18 cellular contexts compared by ENCODE assay signal in the genomic region with DNA sequence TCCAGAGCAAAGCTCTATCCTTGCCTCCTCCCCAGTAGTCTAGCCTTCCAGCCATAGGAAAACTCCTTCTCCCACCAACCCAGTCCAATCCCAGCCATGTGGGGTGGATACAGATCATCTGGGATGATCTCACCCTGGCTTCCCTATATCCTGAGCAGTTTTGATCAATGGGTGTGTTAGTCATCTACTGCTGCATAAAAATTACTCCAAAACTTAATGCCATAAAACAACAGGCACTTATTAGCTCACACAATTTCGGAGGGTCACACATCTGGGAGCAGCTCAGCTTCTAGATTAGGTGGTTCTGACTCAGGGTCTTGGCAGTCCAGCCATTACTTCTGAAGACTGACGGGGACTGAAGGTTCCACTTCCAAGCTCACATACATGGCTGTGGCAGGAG.
DNase-seq lines count a peak whose midpoint lies in the region; ATAC-seq and TF ChIP-seq lines count a peak whose summit lies in the region.
"Had no signal": no experiment of that assay in that cellular context is flagged by ENCODE, and none has a peak within 500 bp of the region (broad histone marks: within the 10 kb centered on the region; RNA-seq: fewer than 3 reads in every experiment).

No MANE protein-coding gene starts in this region.

- H3K36me3 ChIP-seq in kidney epithelial cell (ENCODE audit: control insufficient read depth, insufficient read depth, low read length) (no peaks in the 10 kb centered on the region), lower lobe of right lung (no peaks in the 10 kb centered on the region)
- H3K36me3 ChIP-seq: upper lobe of right lung had no signal

- in situ Hi-C loops in astrocyte of the cerebellum (cut with HindIII; ENCODE audit: low sequenced_read_pairs) = no loop called here

- no peaks in the 10 kb centered on the region for H3K9me3 Mint-ChIP-seq in glutamatergic neuron (ENCODE audit: unreplicated experiment)

- DNase-seq in AG04450 (ENCODE audit: low read depth, low spot score) (peak; percentile 32), HS-5 (ENCODE audit: low read depth) (peak; percentile 93), astrocyte of the cerebellum (ENCODE audit: low read depth) (peak; percentile 63), kidney epithelial cell (ENCODE audit: low read depth) (peak; percentile 73), coronary artery (ENCODE audit: low spot score) (no peak), NCI-H1092 treated with DMSO at 0.1 percent for 48 hours (lab: John Stamatoyannopoulos, UW) (no peak), lower lobe of right lung (no peak), glutamatergic neuron (no peak)
- DNase-seq: activated CD4-positive, alpha-beta T cell treated with anti-CD3 and anti-CD28 coated beads, Interleukin-2, amount 10 ng/mL, durations not matched to agents 24 days and 14 days; amniotic stem cell; DMS 273 treated with DMSO at 0.1 percent for 48 hours; mesendoderm; MV-4-11; SHP77; stimulated activated naive CD4-positive, alpha-beta T cell treated with Interleukin-2 at 50 U/mL for 16 hours; T1000; upper lobe of right lung had no signal

- no peak for ATAC-seq in lower lobe of right lung
- ATAC-seq: upper lobe of right lung had no signal

- no peaks in the 10 kb centered on the region for H3K27me3 ChIP-seq in AG04450 (ENCODE audit: control insufficient read depth, insufficient read depth, low read length)
- no peaks in the 10 kb centered on the region for H3K27me3 ChIP-seq in kidney epithelial cell (ENCODE audit: control insufficient read depth, insufficient read depth, low read length)
- no peaks in the 10 kb centered on the region for H3K27me3 ChIP-seq in lower lobe of right lung (ENCODE audit: low read depth)
- H3K27me3 ChIP-seq: upper lobe of right lung had no signal

- CTCF ChIA-PET in AG04450 (lab: Charles Lee) = no interaction called here

- POLR2A ChIA-PET in AG04450 (lab: Yijun Ruan, JAX) = no interaction called here

- no peaks in the 10 kb centered on the region for H3K36me3 Mint-ChIP-seq in glutamatergic neuron (ENCODE audit: unreplicated experiment)

- H3K27me3 Mint-ChIP-seq in glutamatergic neuron (ENCODE audit: unreplicated experiment) = no peaks in the 10 kb centered on the region

- H3K9me3 ChIP-seq in AG04450 (ENCODE audit: control insufficient read depth, insufficient read depth, low read length) (no peaks in the 10 kb centered on the region), lower lobe of right lung (no peaks in the 10 kb centered on the region)
- H3K9me3 ChIP-seq: upper lobe of right lung had no signal

- intact Hi-C loops in lower lobe of right lung (cut with DNase I) = no loop called here

- H3K27ac ChIP-seq in AG04450 (ENCODE audit: low read depth, low read length) (peak overlapping the region; percentile 4), coronary artery (no peak overlapping the region), lower lobe of right lung (no peak overlapping the region)
- H3K27ac ChIP-seq: upper lobe of right lung had no signal

- H3K4me1 ChIP-seq in lower lobe of right lung = no peaks in the 10 kb centered on the region

- no peak overlapping the region for H3K4me3 Mint-ChIP-seq in glutamatergic neuron (ENCODE audit: unreplicated experiment)
- H3K4me3 Mint-ChIP-seq: activated CD4-positive, alpha-beta T cell treated with anti-CD3 and anti-CD28 coated beads, Interleukin-2, amount 10 ng/mL, durations not matched to agents 24 days and 14 days; activated T-helper 1 cell treated with anti-CD3 and anti-CD28 coated beads, Interleukin-12 subunit alpha, Interleukin-12 subunit beta, Interleukin-2, Interleukin-4 antibody, amounts not matched to agents 30 ng/mL and 10 ng/mL and 1 ng/mL, durations not matched to agents 14 hours and 24 hours and 36 hours had no signal

- no peak overlapping the region for H3K4me3 ChIP-seq in AG04450 (ENCODE audit: low read depth, low read length)
- no peak overlapping the region for H3K4me3 ChIP-seq in astrocyte of the cerebellum (ENCODE audit: low read depth, low read length)
- H3K4me3 ChIP-seq in kidney epithelial cell (ENCODE audit: low read depth, low read length) = no peak overlapping the region
- H3K4me3 ChIP-seq in coronary artery = no peak overlapping the region
- no peak overlapping the region for H3K4me3 ChIP-seq in lower lobe of right lung
- H3K4me3 ChIP-seq: upper lobe of right lung had no signal

- no peak for TF ChIP-seq CTCF in AG04450 (IDR thresholded peaks at IDR 0.05; ENCODE audit: low read depth, low read length)
- TF ChIP-seq CTCF in astrocyte of the cerebellum (IDR thresholded peaks at IDR 0.05; ENCODE audit: low read depth, low read length, missing control alignments) = no peak
- no peak for TF ChIP-seq CTCF in kidney epithelial cell (IDR thresholded peaks at IDR 0.05; ENCODE audit: insufficient read depth, low read length, poor library complexity, severe bottlenecking)
- no peak for TF ChIP-seq CTCF in coronary artery (IDR thresholded peaks at IDR 0.05)
- no peak for TF ChIP-seq CTCF in lower lobe of right lung (IDR thresholded peaks at IDR 0.05)
- TF ChIP-seq CTCF in glutamatergic neuron (IDR thresholded peaks at IDR 0.05; ENCODE audit: partially characterized antibody, unreplicated experiment) = no peak

- H3K27ac Mint-ChIP-seq in glutamatergic neuron (ENCODE audit: unreplicated experiment) = no peak overlapping the region
- H3K27ac Mint-ChIP-seq: activated CD4-positive, alpha-beta T cell treated with anti-CD3 and anti-CD28 coated beads, Interleukin-2, amount 10 ng/mL, durations not matched to agents 24 days and 14 days; activated T-helper 1 cell treated with anti-CD3 and anti-CD28 coated beads, Interleukin-12 subunit alpha, Interleukin-12 subunit beta, Interleukin-2, Interleukin-4 antibody, amounts not matched to agents 30 ng/mL and 10 ng/mL and 1 ng/mL, durations not matched to agents 14 hours and 24 hours and 36 hours had no signal

- H3K4me1 Mint-ChIP-seq in glutamatergic neuron (ENCODE audit: low read depth, unreplicated experiment) = no peaks in the 10 kb centered on the region

Comparison
In these comparisons a context has a peak if more than half of its experiments do, and no peak if none do; other contexts are left out.
1. DNase-seq: peak in AG04450 (single experiment), HS-5 (single experiment), astrocyte of the cerebellum (single experiment) and kidney epithelial cell (single experiment); none in coronary artery (single experiment), NCI-H1092 treated with DMSO at 0.1 percent for 48 hours (single experiment), lower lobe of right lung (single experiment) and glutamatergic neuron (single experiment).